2 cellular contexts compared by ENCODE assay signal in genomic region chrX:153371256-153371655, GRCh38.
TF ChIP-seq lines count a peak whose summit lies in the region.

No MANE protein-coding gene starts in this region.

TF ChIP-seq in GM12891, 5 proteins besides CTCF, POLR2A, EP300 and RAD21:
- TF ChIP-seq POU2F2 (IDR thresholded peaks at IDR 0.05; ENCODE audit: low read depth, low read length) (no peak), POLR2AphosphoS5 (IDR thresholded peaks at IDR 0.05; ENCODE audit: low read depth, low read length) (no peak), SPI1 (IDR thresholded peaks at IDR 0.05; ENCODE audit: low read depth, low read length) (no peak), PAX5 (IDR thresholded peaks at IDR 0.05; ENCODE audit: insufficient read depth, low read length, severe bottlenecking) (no peak), TAF1 (IDR thresholded peaks at IDR 0.05; ENCODE audit: low read depth, low read length) (no peak)
TF ChIP-seq in GM12891: peak in this region for 0.

TF ChIP-seq in endothelial cell of umbilical vein, 7 proteins besides CTCF, POLR2A, EP300 and RAD21:
- no peak for TF ChIP-seq JUN (IDR thresholded peaks at IDR 0.05; ENCODE audit: borderline replicate concordance, insufficient read depth, insufficient read length, low read depth)
- no peak for TF ChIP-seq MAX (IDR thresholded peaks at IDR 0.05; ENCODE audit: insufficient read depth, insufficient read length)
- no peak for TF ChIP-seq MYC (IDR thresholded peaks at IDR 0.05; ENCODE audit: low read depth, low read length)
- TF ChIP-seq EZH2 (IDR thresholded peaks at IDR 0.05; ENCODE audit: borderline replicate concordance, low read depth, low read length, severe bottlenecking): no peak
- no peak for TF ChIP-seq GATA2 (IDR thresholded peaks at IDR 0.05; ENCODE audit: insufficient read depth, insufficient read length, low read depth, low read length)
- TF ChIP-seq FOS (IDR thresholded peaks at IDR 0.05; ENCODE audit: borderline replicate concordance, insufficient read depth, low read length): no peak
- no peak for TF ChIP-seq POLR2AphosphoS5 (IDR thresholded peaks at IDR 0.05; ENCODE audit: insufficient read depth, low read depth, low read length)
